In the genomic region with DNA sequence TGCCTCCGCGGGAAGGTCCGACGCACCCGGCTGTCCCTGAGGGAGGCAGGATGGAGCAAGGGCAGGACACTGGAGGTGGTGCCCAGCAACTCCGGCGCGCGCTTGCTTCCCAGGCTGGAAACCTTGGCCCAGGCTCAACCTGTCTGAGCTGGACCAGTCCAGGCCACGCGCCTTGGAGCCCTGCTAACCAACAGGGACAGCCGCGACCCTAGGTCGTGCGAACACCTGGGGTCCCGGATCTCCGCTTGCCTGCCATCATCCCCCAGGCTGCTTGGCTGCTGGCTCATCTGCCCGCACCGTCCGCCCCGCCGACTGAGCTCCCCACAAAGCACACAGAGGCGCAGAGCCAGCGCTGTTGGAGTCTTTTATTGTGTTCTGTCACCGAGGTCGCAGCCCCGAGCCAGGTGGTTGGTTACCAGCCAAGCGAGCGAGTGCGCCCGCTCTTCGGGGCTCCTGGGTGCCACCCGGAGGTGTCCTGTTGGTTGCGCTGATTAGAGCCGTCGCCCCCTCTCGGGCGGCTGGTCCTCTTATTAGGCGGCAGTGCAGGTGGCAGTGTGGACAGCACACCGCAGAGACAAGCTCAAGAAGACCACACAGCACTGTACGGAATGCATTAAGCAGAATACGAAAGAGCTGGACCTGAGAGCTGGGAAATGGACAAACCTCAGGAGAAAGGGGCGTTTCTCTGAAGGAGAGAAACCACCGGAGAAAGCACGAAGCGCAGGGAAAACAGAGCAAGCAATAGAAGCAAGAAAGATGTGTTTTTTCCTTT, we compare ENCODE assay signal across 1 cellular context.
TF ChIP-seq lines count a peak whose summit lies in the region.

No MANE protein-coding gene starts in this region.

TF ChIP-seq in HCT116, 20 proteins besides CTCF, POLR2A, EP300 and RAD21:
- TF ChIP-seq, protein P1, sequence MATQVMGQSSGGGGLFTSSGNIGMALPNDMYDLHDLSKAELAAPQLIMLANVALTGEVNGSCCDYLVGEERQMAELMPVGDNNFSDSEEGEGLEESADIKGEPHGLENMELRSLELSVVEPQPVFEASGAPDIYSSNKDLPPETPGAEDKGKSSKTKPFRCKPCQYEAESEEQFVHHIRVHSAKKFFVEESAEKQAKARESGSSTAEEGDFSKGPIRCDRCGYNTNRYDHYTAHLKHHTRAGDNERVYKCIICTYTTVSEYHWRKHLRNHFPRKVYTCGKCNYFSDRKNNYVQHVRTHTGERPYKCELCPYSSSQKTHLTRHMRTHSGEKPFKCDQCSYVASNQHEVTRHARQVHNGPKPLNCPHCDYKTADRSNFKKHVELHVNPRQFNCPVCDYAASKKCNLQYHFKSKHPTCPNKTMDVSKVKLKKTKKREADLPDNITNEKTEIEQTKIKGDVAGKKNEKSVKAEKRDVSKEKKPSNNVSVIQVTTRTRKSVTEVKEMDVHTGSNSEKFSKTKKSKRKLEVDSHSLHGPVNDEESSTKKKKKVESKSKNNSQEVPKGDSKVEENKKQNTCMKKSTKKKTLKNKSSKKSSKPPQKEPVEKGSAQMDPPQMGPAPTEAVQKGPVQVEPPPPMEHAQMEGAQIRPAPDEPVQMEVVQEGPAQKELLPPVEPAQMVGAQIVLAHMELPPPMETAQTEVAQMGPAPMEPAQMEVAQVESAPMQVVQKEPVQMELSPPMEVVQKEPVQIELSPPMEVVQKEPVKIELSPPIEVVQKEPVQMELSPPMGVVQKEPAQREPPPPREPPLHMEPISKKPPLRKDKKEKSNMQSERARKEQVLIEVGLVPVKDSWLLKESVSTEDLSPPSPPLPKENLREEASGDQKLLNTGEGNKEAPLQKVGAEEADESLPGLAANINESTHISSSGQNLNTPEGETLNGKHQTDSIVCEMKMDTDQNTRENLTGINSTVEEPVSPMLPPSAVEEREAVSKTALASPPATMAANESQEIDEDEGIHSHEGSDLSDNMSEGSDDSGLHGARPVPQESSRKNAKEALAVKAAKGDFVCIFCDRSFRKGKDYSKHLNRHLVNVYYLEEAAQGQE (IDR thresholded peaks at IDR 0.05; ENCODE audit: low read depth), result no peak
- TF ChIP-seq, protein P2, sequence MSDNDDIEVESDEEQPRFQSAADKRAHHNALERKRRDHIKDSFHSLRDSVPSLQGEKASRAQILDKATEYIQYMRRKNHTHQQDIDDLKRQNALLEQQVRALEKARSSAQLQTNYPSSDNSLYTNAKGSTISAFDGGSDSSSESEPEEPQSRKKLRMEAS (IDR thresholded peaks at IDR 0.05), result 0 out of 2 replicates have a peak, but pooled peaks have one; percentile 21
- no peak for TF ChIP-seq EGR1 (IDR thresholded peaks at IDR 0.05; ENCODE audit: low read depth)
- peak; percentile 23; the same call in 1 of the 2 replicates for TF ChIP-seq POLR2AphosphoS5 (IDR thresholded peaks at IDR 0.05; ENCODE audit: low read depth, low read length)
- no peak for TF ChIP-seq EZH2phosphoT487 (IDR thresholded peaks at IDR 0.05; ENCODE audit: borderline replicate concordance)
- TF ChIP-seq, protein P3, sequence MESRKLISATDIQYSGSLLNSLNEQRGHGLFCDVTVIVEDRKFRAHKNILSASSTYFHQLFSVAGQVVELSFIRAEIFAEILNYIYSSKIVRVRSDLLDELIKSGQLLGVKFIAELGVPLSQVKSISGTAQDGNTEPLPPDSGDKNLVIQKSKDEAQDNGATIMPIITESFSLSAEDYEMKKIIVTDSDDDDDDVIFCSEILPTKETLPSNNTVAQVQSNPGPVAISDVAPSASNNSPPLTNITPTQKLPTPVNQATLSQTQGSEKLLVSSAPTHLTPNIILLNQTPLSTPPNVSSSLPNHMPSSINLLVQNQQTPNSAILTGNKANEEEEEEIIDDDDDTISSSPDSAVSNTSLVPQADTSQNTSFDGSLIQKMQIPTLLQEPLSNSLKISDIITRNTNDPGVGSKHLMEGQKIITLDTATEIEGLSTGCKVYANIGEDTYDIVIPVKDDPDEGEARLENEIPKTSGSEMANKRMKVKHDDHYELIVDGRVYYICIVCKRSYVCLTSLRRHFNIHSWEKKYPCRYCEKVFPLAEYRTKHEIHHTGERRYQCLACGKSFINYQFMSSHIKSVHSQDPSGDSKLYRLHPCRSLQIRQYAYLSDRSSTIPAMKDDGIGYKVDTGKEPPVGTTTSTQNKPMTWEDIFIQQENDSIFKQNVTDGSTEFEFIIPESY (IDR thresholded peaks at IDR 0.05; ENCODE audit: extremely low read depth, insufficient replicate concordance, low read length), result no peak
- no peak for TF ChIP-seq ZNF274 (IDR thresholded peaks at IDR 0.05; ENCODE audit: low read depth, low read length)
- TF ChIP-seq ELF1 (IDR thresholded peaks at IDR 0.05; ENCODE audit: borderline replicate concordance, low read depth), result no peak
- TF ChIP-seq SIN3A (IDR thresholded peaks at IDR 0.05; ENCODE audit: low read depth), result peak; percentile 36; the same call in 1 of the 2 replicates
